18 cellular contexts compared by ENCODE assay signal in the genomic region with DNA sequence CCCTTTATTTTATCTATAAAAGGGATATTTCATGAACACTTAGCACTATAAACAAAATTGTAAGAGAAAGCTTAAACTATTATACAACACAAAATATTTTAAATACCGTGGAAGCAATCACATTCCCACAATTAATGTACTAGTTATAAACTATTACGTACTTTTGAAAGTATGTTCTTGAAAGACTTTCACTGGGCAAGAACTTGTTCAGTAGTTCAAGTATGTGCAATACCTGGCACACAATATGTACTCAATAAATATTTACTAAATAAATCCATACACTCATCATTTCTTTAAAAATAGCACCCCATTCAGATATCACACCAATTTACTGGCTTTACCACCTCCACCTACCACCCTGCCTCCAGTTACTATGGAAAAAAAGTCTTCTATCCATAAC.
"Had no signal": no experiment of that assay in that cellular context is flagged by ENCODE, and none has a peak within 500 bp of the region (broad histone marks: within the 10 kb centered on the region; RNA-seq: fewer than 3 reads in every experiment).

No MANE protein-coding gene starts in this region.

- H3K36me3 ChIP-seq: gastroesophageal sphincter, right atrium auricular region, sigmoid colon, tibial nerve had no signal

- H3K9me3 ChIP-seq: gastroesophageal sphincter, right atrium auricular region, sigmoid colon, testis, tibial nerve had no signal

- DNase-seq: cortex of kidney; effector memory CD4-positive, alpha-beta T cell; glutamatergic neuron; immature natural killer cell; kidney; left cardiac atrium; left ventricle myocardium superior; natural killer cell; sigmoid colon; stimulated activated CD4-positive, alpha-beta T cell treated with anti-CD3 and anti-CD28 coated beads, Interleukin-2, amount 100 ng/mL, for 24 hours; stimulated activated CD4-positive, alpha-beta T cell treated with anti-CD3 and anti-CD28 coated beads, Interleukin-4, amount 100 ng/mL, for 4 hours; stimulated activated naive B cell treated with anti-CD40 and anti-IgM and Interleukin-4, amounts not matched to agents 10 μg/mL and 1 μg/mL and 100 μg/mL, for 72 hours; stimulated activated naive CD8-positive, alpha-beta T cell treated with anti-CD3 and anti-CD28 coated beads, Interleukin-15, amount 100 ng/mL, for 72 hours; testis had no signal

- H3K27me3 ChIP-seq: gastroesophageal sphincter, right atrium auricular region, sigmoid colon, testis, tibial nerve had no signal

- H3K27ac ChIP-seq: gastroesophageal sphincter, right atrium auricular region, sigmoid colon, skin epidermis, testis, tibial nerve had no signal

- H3K4me3 ChIP-seq: gastroesophageal sphincter, right atrium auricular region, sigmoid colon, skin epidermis, testis, tibial nerve had no signal
